Comparison of ENCODE assay signal across 8 cellular contexts in genomic region chr11:128290106-128290840, GRCh38.
DNase-seq lines count a peak whose midpoint lies in the region; ATAC-seq and TF ChIP-seq lines count a peak whose summit lies in the region.

No MANE protein-coding gene starts in this region.

- TF ChIP-seq CTCF in foreskin fibroblast (IDR thresholded peaks at IDR 0.05; ENCODE audit: low read depth, low read length) (peak; percentile 67), ovary (IDR thresholded peaks at IDR 0.05) (peak; percentile 45 to 82 (median 65)), tibial nerve (IDR thresholded peaks at IDR 0.05) (peak; percentile 79 to 90 (median 86))

- TF ChIP-seq EP300 in ovary (IDR thresholded peaks at IDR 0.05) (no peak), tibial nerve (IDR thresholded peaks at IDR 0.05) (peak in 1 of 2 donors; percentile 62)

- H3K9me3 ChIP-seq in ovary (no peaks in the 10 kb centered on the region), tibial nerve (no peaks in the 10 kb centered on the region)

- peak overlapping the region; percentile 90 for H3K4me3 Mint-ChIP-seq in activated T-helper 17 cell treated with anti-CD3 and anti-CD28 coated beads, Interleukin-2, amount 50 U/mL, for 72 hours

- H3K27me3 Mint-ChIP-seq in activated T-helper 17 cell treated with anti-CD3 and anti-CD28 coated beads, Interleukin-2, amount 50 U/mL, for 72 hours, result no peaks in the 10 kb centered on the region

- intact Hi-C loops in ovary (cut with DNase I), result loop anchor here (2.0 to 10.0 kb wide), 8 partner anchors 115 to 535 kb away; no protein-coding TSS in a partner anchor

- H3K36me3 ChIP-seq in ovary (no peaks in the 10 kb centered on the region), tibial nerve (no peaks in the 10 kb centered on the region)

- H3K36me3 Mint-ChIP-seq in activated T-helper 17 cell treated with anti-CD3 and anti-CD28 coated beads, Interleukin-2, amount 50 U/mL, for 72 hours (ENCODE audit: low read depth), result peaks cover 29% of the 10 kb centered on the region

- H3K4me1 ChIP-seq in ovary (ENCODE audit: insufficient read depth) (peaks cover 3% of the 10 kb centered on the region), tibial nerve (peaks cover 0 to 28% (median 7%) of the 10 kb centered on the region in 4 donors)

- DNase-seq in Daoy (ENCODE audit: low read depth) (peak; percentile 73), HuH-7.5 (ENCODE audit: low spot score) (peak; percentile 12), RPMI7951 (ENCODE audit: low read depth) (peak; percentile 90), foreskin fibroblast (peak; percentile 71 to 90), ovary (peak; percentile 41 to 63 (median 48)), tibial nerve (ENCODE audit: low spot score in 2 of 2) (peak; percentile 32 to 85)

- 14 to 26% (median 18%) methylated on average over 16 of the region's 16 CpGs for WGBS in ovary, 3 donors
- WGBS in tibial nerve, 2 donors, result 26 to 29% methylated on average over 16 of the region's 16 CpGs

- peak overlapping the region; percentile 99 for H3K27ac Mint-ChIP-seq in activated T-helper 17 cell treated with anti-CD3 and anti-CD28 coated beads, Interleukin-2, amount 50 U/mL, for 72 hours

- H3K9me3 Mint-ChIP-seq in activated T-helper 17 cell treated with anti-CD3 and anti-CD28 coated beads, Interleukin-2, amount 50 U/mL, for 72 hours, result peaks cover 3% of the 10 kb centered on the region

- no peak overlapping the region for H3K27ac ChIP-seq in ovary
- H3K27ac ChIP-seq in tibial nerve, result peak overlapping the region in 3 of 4 donors; percentile 48 to 71 (median 50)

- H3K27me3 ChIP-seq in ovary (no peaks in the 10 kb centered on the region), tibial nerve (no peaks in the 10 kb centered on the region)

- peak; percentile 81 for ATAC-seq in GM21526 (IDR thresholded peaks at IDR 0.05; ENCODE audit: low FRiP score, unreplicated experiment)
- ATAC-seq in activated T-helper 17 cell treated with anti-CD3 and anti-CD28 coated beads, Interleukin-2, amount 50 U/mL, for 72 hours (replicated peaks), result peak; percentile 50

- H3K4me3 ChIP-seq in foreskin fibroblast (ENCODE audit: low read depth in 1 of 2, low read length in 2 of 2) (no peak overlapping the region), ovary (no peak overlapping the region), tibial nerve (peak overlapping the region in 1 of 4 donors; percentile 30)

- H3K4me1 Mint-ChIP-seq in activated T-helper 17 cell treated with anti-CD3 and anti-CD28 coated beads, Interleukin-2, amount 50 U/mL, for 72 hours, result peaks cover 78% of the 10 kb centered on the region

- TF ChIP-seq POLR2A in ovary (IDR thresholded peaks at IDR 0.05) (no peak), tibial nerve (IDR thresholded peaks at IDR 0.05) (no peak)

Comparison
In these comparisons a context has a peak if more than half of its experiments do, and no peak if none do; other contexts are left out.
1. DNase-seq: peak in every context shown above with its lines; median percentile 90 in RPMI7951; 80 in foreskin fibroblast; 73 in Daoy; 58 in tibial nerve; 48 in ovary; 12 in HuH-7.5.
2. H3K27ac ChIP-seq: peak in tibial nerve (3 of 4); none in ovary (0 of 2).
3. Peak in every context shown above with its lines, with median percentiles within 50 percentile points of each other: CTCF ChIP-seq.